Comparison of ENCODE assay signal across 7 cellular contexts in genomic region chr10:46451365-46451764, GRCh38. TPM values are rescaled to one million over a fixed set of nuclear protein-coding genes. Genes with fewer than 3 reads are reported as not detected.
"Had no signal": no experiment of that assay in that cellular context is flagged by ENCODE, and none has a peak within 500 bp of the region (broad histone marks: within the 10 kb centered on the region; RNA-seq: fewer than 3 reads in every experiment).

No MANE protein-coding gene starts in this region.

RNA-seq across cellular contexts. Expression of gene NPY4R, which starts 14.4 kb away (rescaled TPM):
- total RNA-seq: esophagus muscularis mucosa, fibroblast of lung, heart right ventricle, natural killer cell, neural crest cell, pancreas, skeletal muscle tissue had no signal
- polyA plus RNA-seq: heart right ventricle, pancreas had no signal
